Comparison of ENCODE assay signal across 8 cellular contexts in the genomic region with DNA sequence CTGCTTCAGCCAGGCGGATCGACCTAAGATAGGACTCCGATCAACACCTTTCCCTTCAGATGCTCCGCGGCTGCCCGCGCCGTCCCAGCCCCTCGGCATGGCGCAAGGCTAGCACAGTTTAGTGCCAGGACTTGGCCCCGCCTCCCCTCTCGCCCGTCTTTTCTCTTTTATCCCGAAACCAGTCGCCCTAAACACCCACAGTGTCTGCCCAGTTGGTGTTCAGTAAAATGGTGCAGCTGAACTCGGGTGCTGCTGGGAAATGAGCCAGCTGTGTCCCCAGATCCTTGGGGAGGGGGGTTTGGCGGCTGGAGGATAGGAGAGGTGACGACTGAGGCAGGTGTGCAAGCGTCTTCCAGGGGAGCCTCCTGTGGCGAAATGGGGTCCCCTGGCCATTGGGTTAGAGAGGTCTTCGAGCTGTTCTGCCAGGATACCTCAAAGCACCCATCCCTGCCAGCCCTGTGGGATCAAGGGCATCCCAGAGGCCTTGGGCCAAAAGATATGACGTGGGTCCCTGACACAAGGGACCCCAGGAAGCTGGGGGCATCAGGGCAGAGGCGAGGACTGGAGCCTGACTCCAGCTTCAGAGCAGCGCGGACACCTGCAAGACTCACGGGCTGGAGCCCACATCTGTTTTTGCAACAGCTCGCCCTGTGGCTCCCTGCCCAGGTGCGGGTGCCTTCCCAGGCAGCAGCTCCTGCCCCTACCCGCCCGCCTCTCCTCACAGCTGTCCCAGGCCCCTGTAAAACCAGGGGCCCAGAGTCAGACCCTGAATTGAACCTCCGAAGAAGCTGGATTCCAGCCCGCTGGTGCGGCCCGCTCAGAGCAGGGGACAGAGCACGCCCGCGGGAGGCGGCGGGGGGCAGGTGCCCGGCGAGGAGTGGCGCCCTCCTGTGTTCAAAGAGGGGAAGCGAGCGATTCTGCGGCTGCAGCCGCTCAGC.
A peak's percentile ranks its signal among the peaks of the same experiment; 100 is the strongest.
DNase-seq lines count a peak whose midpoint lies in the region; ATAC-seq and TF ChIP-seq lines count a peak whose summit lies in the region.

No MANE protein-coding gene starts in this region.

- TF ChIP-seq CTCF in cardiac muscle cell (IDR thresholded peaks at IDR 0.05; ENCODE audit: low read depth, low read length) (peak; percentile 85), progenitor cell of endocrine pancreas (IDR thresholded peaks at IDR 0.05; ENCODE audit: unreplicated experiment) (peak; percentile 98)

- no peak overlapping the region for H3K27ac ChIP-seq in HUES64 (ENCODE audit: low read depth, low read length)
- no peak overlapping the region for H3K27ac ChIP-seq in SK-N-MC
- H3K27ac ChIP-seq in cardiac muscle cell, result no peak overlapping the region

- peaks cover 6% of the 10 kb centered on the region for H3K4me1 Mint-ChIP-seq in progenitor cell of endocrine pancreas (ENCODE audit: low read depth)

- H3K9ac ChIP-seq in HUES64 (ENCODE audit: low read depth, low read length) (peak overlapping the region; percentile 54), SK-N-MC (ENCODE audit: insufficient read length) (no peak overlapping the region)

- H3K4me3 Mint-ChIP-seq in progenitor cell of endocrine pancreas (ENCODE audit: low read depth), result peak overlapping the region; percentile 64

- peak; percentile 73 for DNase-seq in 8988T
- no peak for DNase-seq in SK-N-MC (ENCODE audit: low read depth, low spot score)
- peak; percentile 11 to 62 (median 36) for DNase-seq in activated naive CD4-positive, alpha-beta T cell (lab: John Stamatoyannopoulos, UW)
- peak; percentile 40 to 80 for DNase-seq in cardiac muscle cell (ENCODE audit: low read depth in 1 of 2, low spot score in 1 of 2)
- peak; percentile 69 for DNase-seq in progenitor cell of endocrine pancreas (ENCODE audit: low spot score, unreplicated experiment)
- DNase-seq in ureter (ENCODE audit: low spot score), result peak; percentile 52

- H3K36me3 ChIP-seq in HUES64 (ENCODE audit: insufficient read depth, low read length) (no peaks in the 10 kb centered on the region), SK-N-MC (ENCODE audit: insufficient read depth, low read length) (no peaks in the 10 kb centered on the region), cardiac muscle cell (no peaks in the 10 kb centered on the region)

- H3K9me3 ChIP-seq in HUES64 (ENCODE audit: insufficient read depth, low read depth, low read length) (no peaks in the 10 kb centered on the region), SK-N-MC (ENCODE audit: low read depth, low read length) (no peaks in the 10 kb centered on the region), cardiac muscle cell (ENCODE audit: low read depth) (no peaks in the 10 kb centered on the region)

- WGBS in HUES64, result 23% methylated on average over 46 of the region's 46 CpGs

- H3K4me1 ChIP-seq in HUES64 (ENCODE audit: insufficient read depth, low read length) (peaks cover 12% of the 10 kb centered on the region), cardiac muscle cell (ENCODE audit: low read depth) (no peaks in the 10 kb centered on the region)

- peaks cover 32% of the 10 kb centered on the region for H3K27me3 Mint-ChIP-seq in progenitor cell of endocrine pancreas

- peak overlapping the region; percentile 24 for H3K27ac Mint-ChIP-seq in progenitor cell of endocrine pancreas

- H3K36me3 Mint-ChIP-seq in progenitor cell of endocrine pancreas (ENCODE audit: insufficient read depth), result peaks cover under 1% of the 10 kb centered on the region

- ATAC-seq in GM18502 (IDR thresholded peaks at IDR 0.05; ENCODE audit: poor library complexity, unreplicated experiment), result peak; percentile 70

- no peaks in the 10 kb centered on the region for H3K9me3 Mint-ChIP-seq in progenitor cell of endocrine pancreas (ENCODE audit: low read depth)

- H3K4me3 ChIP-seq in HUES64 (ENCODE audit: low read length) (peak overlapping the region; percentile 58), SK-N-MC (peak overlapping the region; percentile 68), cardiac muscle cell (peak overlapping the region; percentile 41)

- H3K27me3 ChIP-seq in HUES64 (ENCODE audit: insufficient read depth, low read length) (peaks cover 23% of the 10 kb centered on the region), cardiac muscle cell (peaks cover 44% of the 10 kb centered on the region)
